Comparison of ENCODE assay signal across 17 cellular contexts in genomic region chr4:188221090-188221489, GRCh38.
DNase-seq lines count a peak whose midpoint lies in the region; ATAC-seq, FAIRE-seq and TF ChIP-seq lines count a peak whose summit lies in the region.
"Had no signal": no experiment of that assay in that cellular context is flagged by ENCODE, and none has a peak within 500 bp of the region (broad histone marks: within the 10 kb centered on the region; RNA-seq: fewer than 3 reads in every experiment).

No MANE protein-coding gene starts in this region.

- no peak for FAIRE-seq in GM12892 (lab: Jason Lieb, UNC)
- FAIRE-seq: H54, HepG2, HTR-8/SVneo had no signal

- ATAC-seq in esophagus mucosa (peak; percentile 69), left colon (no peak), GM19328 (IDR thresholded peaks at IDR 0.05; ENCODE audit: unreplicated experiment) (no peak)
- ATAC-seq: HCT116, HepG2 had no signal

- H3K4me1 Mint-ChIP-seq in type B pancreatic cell (ENCODE audit: unreplicated experiment): no peaks in the 10 kb centered on the region
- H3K4me1 Mint-ChIP-seq: CD4-positive, CD25-positive, alpha-beta regulatory T cell had no signal

- H3K4me3 Mint-ChIP-seq in type B pancreatic cell: no peak overlapping the region
- H3K4me3 Mint-ChIP-seq: CD4-positive, CD25-positive, alpha-beta regulatory T cell had no signal

- H3K27ac Mint-ChIP-seq in type B pancreatic cell: peak overlapping the region; percentile 86
- H3K27ac Mint-ChIP-seq: CD4-positive, CD25-positive, alpha-beta regulatory T cell had no signal

- DNase-seq in RPMI8226 (peak; percentile 13), T47D (ENCODE audit: low read depth in 1 of 2, low spot score in 1 of 2) (peak; percentile 48 to 74), type B pancreatic cell (ENCODE audit: extremely low spot score, unreplicated experiment) (no peak), GM12892 (ENCODE audit: insufficient read length) (no peak), mucosa of gallbladder (ENCODE audit: low spot score) (no peak), left colon (no peak)
- DNase-seq: ACHN; CD4-positive, CD25-positive, alpha-beta regulatory T cell; DMS53; GF-D8; GM23248 had no signal

- TF ChIP-seq CTCF in type B pancreatic cell (conservative IDR thresholded peaks at IDR 0.05): no peak

- H3K9me3 Mint-ChIP-seq in type B pancreatic cell: peaks cover 5% of the 10 kb centered on the region

- in situ Hi-C loops in T47D (cut with HindIII; ENCODE audit: low pct_unique_long_range_greater_than_20kb, low sequenced_read_pairs): no loop called here

- peaks cover 13% of the 10 kb centered on the region for H3K27me3 Mint-ChIP-seq in type B pancreatic cell
- H3K27me3 Mint-ChIP-seq: CD4-positive, CD25-positive, alpha-beta regulatory T cell had no signal

- intact Hi-C loops in left colon (cut with DNase I, micrococcal nuclease): no loop called here

- no peaks in the 10 kb centered on the region for H3K36me3 Mint-ChIP-seq in type B pancreatic cell
- H3K36me3 Mint-ChIP-seq: CD4-positive, CD25-positive, alpha-beta regulatory T cell had no signal

- TF ChIP-seq POLR2A in GM12892 (IDR thresholded peaks at IDR 0.05; ENCODE audit: low read depth, low read length): no peak

Comparison
In these comparisons a context has a peak if more than half of its experiments do, and no peak if none do; other contexts are left out.
1. DNase-seq: peak in RPMI8226 (single experiment) and T47D (2 of 2); none in type B pancreatic cell (single experiment), GM12892 (single experiment), mucosa of gallbladder (single experiment) and left colon (0 of 2).